25 cellular contexts compared by ENCODE assay signal in genomic region chr12:111937429-111937828, GRCh38.
DNase-seq lines count a peak whose midpoint lies in the region; ATAC-seq, FAIRE-seq and TF ChIP-seq lines count a peak whose summit lies in the region.
"Had no signal": no experiment of that assay in that cellular context is flagged by ENCODE, and none has a peak within 500 bp of the region (broad histone marks: within the 10 kb centered on the region; RNA-seq: fewer than 3 reads in every experiment).

No MANE protein-coding gene starts in this region.

- peak overlapping the region in 3 of 4 donors; percentile 11 to 42 (median 18) for H3K27ac ChIP-seq in esophagus squamous epithelium
- H3K27ac ChIP-seq in muscle layer of colon (ENCODE audit: low read depth, low read length), result peak overlapping the region; percentile 35
- peak overlapping the region; percentile 53 to 67 for H3K27ac ChIP-seq in tibial artery
- H3K27ac ChIP-seq: C4-2B, dorsolateral prefrontal cortex, epithelial cell of prostate, ovary had no signal

- WGBS in esophagus squamous epithelium, 2 donors, result 67 to 76% methylated on average over 1 of the region's 1 CpG

- no peak for TF ChIP-seq CTCF in esophagus squamous epithelium (IDR thresholded peaks at IDR 0.05)
- TF ChIP-seq CTCF in tibial artery (IDR thresholded peaks at IDR 0.05), result no peak

- H3K4me1 ChIP-seq in esophagus squamous epithelium (no peaks in the 10 kb centered on the region), muscle layer of colon (ENCODE audit: insufficient read depth, low read length) (peaks cover 19% of the 10 kb centered on the region), tibial artery (peaks cover 0 to 24% (median 2%) of the 10 kb centered on the region in 4 donors)
- H3K4me1 ChIP-seq: HAP-1, uterus had no signal

- H3K9ac ChIP-seq in muscle layer of colon (ENCODE audit: low read length), result no peak overlapping the region

- H3K9me3 ChIP-seq in esophagus squamous epithelium (no peaks in the 10 kb centered on the region), muscle layer of colon (ENCODE audit: low read length) (no peaks in the 10 kb centered on the region), tibial artery (no peaks in the 10 kb centered on the region)
- H3K9me3 ChIP-seq: HAP-1, ovary, uterus had no signal

- H3K36me3 ChIP-seq in esophagus squamous epithelium (peaks cover 0 to 6% (median 0%) of the 10 kb centered on the region in 3 donors), muscle layer of colon (ENCODE audit: insufficient read depth, low read length) (no peaks in the 10 kb centered on the region), tibial artery (peaks cover 0 to 7% (median 0%) of the 10 kb centered on the region in 3 donors)
- H3K36me3 ChIP-seq: HAP-1, ovary, uterus had no signal

- TF ChIP-seq POLR2A in esophagus squamous epithelium (IDR thresholded peaks at IDR 0.05) (no peak), H54 (IDR thresholded peaks at IDR 0.05; ENCODE audit: low read depth, low read length) (no peak)

- FAIRE-seq in H54 (lab: Jason Lieb, UNC), result no peak
- FAIRE-seq: G401.6, GM12891, small intestine had no signal

- intact Hi-C loops in Right ventricle myocardium inferior (cut with DNase I), result no loop called here
- intact Hi-C loops in cardiac septum (cut with DNase I), result no loop called here
- intact Hi-C loops in esophagus squamous epithelium (cut with DNase I), result no loop called here
- intact Hi-C loops in tibial artery (cut with DNase I; ENCODE audit: low total_unique reads), result loop anchor here (5.0 kb wide), 1 partner anchor 75 kb away; the partner anchor contains the start of genes ERP29 and TMEM116

- peak; percentile 78 for ATAC-seq in Right ventricle myocardium inferior
- ATAC-seq in HG03280 (IDR thresholded peaks at IDR 0.05; ENCODE audit: unreplicated experiment), result no peak
- ATAC-seq: activated naive CD4-positive, alpha-beta T cell treated with anti-CD3 and anti-CD28 coated beads, Interleukin-2, amount 50 U/mL, for 72 hours; naive thymus-derived CD8-positive, alpha-beta T cell had no signal

- DNase-seq in Right ventricle myocardium inferior (ENCODE audit: missing footprints), result no peak
- no peak for DNase-seq in cardiac septum (ENCODE audit: low spot score)
- DNase-seq in esophagus squamous epithelium (lab: John Stamatoyannopoulos, UW), result no peak
- no peak for DNase-seq in tibial artery
- no peak for DNase-seq in H54 (ENCODE audit: insufficient read length, low spot score)
- DNase-seq in stimulated activated CD8-positive, alpha-beta memory T cell treated with anti-CD3 and anti-CD28 coated beads, Interleukin-4, amount 100 ng/mL, for 48 hours, result no peak
- DNase-seq: 8988T; activated B cell treated with CpG ODN at 0.5 μM for 24 hours; activated CD8-positive, alpha-beta memory T cell treated with anti-CD3 and anti-CD28 coated beads for 24 hours; dorsolateral prefrontal cortex; naive thymus-derived CD8-positive, alpha-beta T cell; NCI-H1436; OCI-M1; ovary; small intestine; stimulated activated CD4-positive, alpha-beta T cell treated with anti-CD3 and anti-CD28 coated beads, Interleukin-2, amount 100 ng/mL, for 48 hours; uterus had no signal

- no peaks in the 10 kb centered on the region for H3K27me3 ChIP-seq in esophagus squamous epithelium
- no peaks in the 10 kb centered on the region for H3K27me3 ChIP-seq in muscle layer of colon (ENCODE audit: control insufficient read depth in 1 of 2, insufficient read depth in 2 of 2, low read length in 2 of 2)
- no peaks in the 10 kb centered on the region for H3K27me3 ChIP-seq in tibial artery
- H3K27me3 ChIP-seq: dorsolateral prefrontal cortex, ovary, uterus had no signal

- no peak overlapping the region for H3K4me3 ChIP-seq in esophagus squamous epithelium
- no peak overlapping the region for H3K4me3 ChIP-seq in muscle layer of colon (ENCODE audit: low read depth in 1 of 2, low read length in 2 of 2)
- H3K4me3 ChIP-seq in tibial artery, result no peak overlapping the region
- H3K4me3 ChIP-seq: dorsolateral prefrontal cortex, HAP-1, ovary, uterus had no signal
